12 cellular contexts compared by ENCODE assay signal in the genomic region with DNA sequence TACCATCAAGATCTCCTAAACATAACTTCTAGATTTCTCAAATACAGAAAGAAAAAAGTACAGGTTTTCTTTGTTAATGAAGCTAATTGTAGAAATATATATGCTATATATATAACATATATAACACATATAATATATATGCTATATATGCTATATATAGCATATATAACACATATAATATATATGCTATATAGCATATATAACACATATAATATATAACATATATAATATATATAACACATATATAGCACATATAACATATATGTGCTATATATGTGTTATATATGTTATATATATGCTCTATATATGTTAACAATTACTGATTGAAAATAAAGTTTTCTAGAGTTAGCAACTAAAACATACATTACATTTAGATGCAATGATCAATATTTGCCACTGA. TPM values are rescaled to one million over a fixed set of nuclear protein-coding genes. Genes with fewer than 3 reads are reported as not detected.
"Had no signal": no experiment of that assay in that cellular context is flagged by ENCODE, and none has a peak within 500 bp of the region (broad histone marks: within the 10 kb centered on the region; RNA-seq: fewer than 3 reads in every experiment).

No MANE protein-coding gene starts in this region.

- H3K4me3 ChIP-seq: GM23248, HAP-1 had no signal

- H3K36me3 ChIP-seq: HAP-1 had no signal

- H2AFZ ChIP-seq: GM23248 had no signal

- DNase-seq: GM23248, GOT3, H7, HFFc6, KBM-7 had no signal

- H3K9ac ChIP-seq: GM23248 had no signal

- H3K9me3 ChIP-seq: HAP-1 had no signal

- H3K4me1 ChIP-seq: HAP-1 had no signal

- ATAC-seq: HCT116, HepG2 had no signal

- H3K27ac ChIP-seq: GM23248, HL-60 had no signal

- FAIRE-seq: HepG2 had no signal

RNA-seq across cellular contexts. Expression of a gene that starts 34.8 kb away (rescaled TPM):
- total RNA-seq: GM23248, H4, H7, HepG2, HFFc6, HT1080 had no signal
- polyA plus RNA-seq: GM23248, HepG2, IgD-negative memory B cell had no signal
